In genomic region chr11:18420067-18420466, GRCh38 we compare ENCODE assay signal across 19 cellular contexts. TPM values are rescaled to one million over a fixed set of nuclear protein-coding genes. Genes with fewer than 3 reads are reported as not detected.
A peak's percentile ranks its signal among the peaks of the same experiment; 100 is the strongest.
DNase-seq lines count a peak whose midpoint lies in the region; ATAC-seq, FAIRE-seq and TF ChIP-seq lines count a peak whose summit lies in the region.
"Had no signal": no experiment of that assay in that cellular context is flagged by ENCODE, and none has a peak within 500 bp of the region (broad histone marks: within the 10 kb centered on the region; RNA-seq: fewer than 3 reads in every experiment).

No MANE protein-coding gene starts in this region.

- H3K27ac ChIP-seq in A549 (no peak overlapping the region; a peak in 1 of 6 replicates), endothelial cell of umbilical vein (ENCODE audit: insufficient read depth, low read depth, low read length) (no peak overlapping the region), MM.1S (ENCODE audit: low read length) (no peak overlapping the region)

- peaks cover 10% of the 10 kb centered on the region for H3K4me1 Mint-ChIP-seq in neural crest cell
- H3K4me1 Mint-ChIP-seq in activated naive CD8-positive, alpha-beta T cell treated with anti-CD3 and anti-CD28 coated beads for 36 hours = peaks cover 4% of the 10 kb centered on the region
- H3K4me1 Mint-ChIP-seq: B cell, H9 had no signal

- TF ChIP-seq CTCF in A549 (IDR thresholded peaks at IDR 0.05) (no peak), Loucy (conservative IDR thresholded peaks at IDR 0.05; ENCODE audit: low read length) (no peak), endothelial cell of umbilical vein (IDR thresholded peaks at IDR 0.05; ENCODE audit: extremely low read depth in 1 of 2, insufficient read depth in 1 of 2, low read depth in 1 of 2, low read length in 2 of 2) (no peak), neural crest cell (conservative IDR thresholded peaks at IDR 0.05) (no peak), MM.1S (IDR thresholded peaks at IDR 0.05; ENCODE audit: low read length) (no peak)

- H3K36me3 ChIP-seq in Loucy (ENCODE audit: insufficient read depth, low read length) (no peaks in the 10 kb centered on the region), endothelial cell of umbilical vein (ENCODE audit: control insufficient read depth in 2 of 2, extremely low read depth in 1 of 2, insufficient read depth in 2 of 2, low read length in 2 of 2) (no peaks in the 10 kb centered on the region), MM.1S (replicated peaks; ENCODE audit: insufficient read depth, low read length) (no peaks in the 10 kb centered on the region)

- H3F3A ChIP-seq in Loucy (ENCODE audit: low read depth) = no peaks in the 10 kb centered on the region
- H3F3A ChIP-seq in MM.1S (ENCODE audit: insufficient read depth, low read length) = no peaks in the 10 kb centered on the region

- intact Hi-C loops in endothelial cell of umbilical vein (cut with micrococcal nuclease) = no loop called here

- H3K79me2 ChIP-seq in Loucy (ENCODE audit: insufficient read depth, low read length) (no peaks in the 10 kb centered on the region), endothelial cell of umbilical vein (ENCODE audit: control insufficient read depth, insufficient read depth, low read length) (no peaks in the 10 kb centered on the region), MM.1S (ENCODE audit: low read length) (no peaks in the 10 kb centered on the region)

- ATAC-seq in A549 (no peak), HG02884 (IDR thresholded peaks at IDR 0.05; ENCODE audit: unreplicated experiment) (no peak)

- H3K9me1 ChIP-seq in endothelial cell of umbilical vein (replicated peaks; ENCODE audit: control insufficient read depth, extremely low read depth, insufficient read depth, low read length) = no peaks in the 10 kb centered on the region

- TF ChIP-seq POLR2A in A549 (IDR thresholded peaks at IDR 0.05; ENCODE audit: low read length) = no peak
- TF ChIP-seq POLR2A in endothelial cell of umbilical vein (IDR thresholded peaks at IDR 0.05; ENCODE audit: low read depth, low read length) = no peak

- H3K27ac Mint-ChIP-seq in neural crest cell (ENCODE audit: unreplicated experiment) = peak overlapping the region; percentile 46
- no peak overlapping the region for H3K27ac Mint-ChIP-seq in activated naive CD8-positive, alpha-beta T cell treated with anti-CD3 and anti-CD28 coated beads for 36 hours
- H3K27ac Mint-ChIP-seq: B cell; CD4-positive, alpha-beta T cell had no signal

- no peak for TF ChIP-seq EP300 in A549 (IDR thresholded peaks at IDR 0.05)

- POLR2A ChIA-PET in A549 (lab: Yijun Ruan, JAX) (no interaction called here), endothelial cell of umbilical vein (lab: Charles Lee) (no interaction called here)

- no TSS peak for BruUV-seq in endothelial cell of umbilical vein (replicated peaks; lab: Mats Ljungman, UMichigan)

- H3K4me3 Mint-ChIP-seq in neural crest cell = no peak overlapping the region
- H3K4me3 Mint-ChIP-seq in activated naive CD8-positive, alpha-beta T cell treated with anti-CD3 and anti-CD28 coated beads for 36 hours = no peak overlapping the region
- H3K4me3 Mint-ChIP-seq: B cell; CD4-positive, alpha-beta T cell; H9 had no signal

- CTCF ChIA-PET in A549 (lab: Yijun Ruan, JAX) (interaction anchor here (0.5 kb wide), 1 partner anchor 144 kb away, joined by 3 read pairs; no protein-coding TSS in a partner anchor), endothelial cell of umbilical vein (lab: Charles Lee) (interaction anchor here (0.7 to 1.3 kb wide), 3 partner anchors 10 to 184 kb away, joined by 3 to 4 read pairs (median 3); no protein-coding TSS in a partner anchor)

- no peaks in the 10 kb centered on the region for H3K9me2 ChIP-seq in Loucy (replicated peaks; ENCODE audit: low read depth, low read length)
- H3K9me2 ChIP-seq in MM.1S (replicated peaks; ENCODE audit: insufficient read depth, low read length) = no peaks in the 10 kb centered on the region

- DNase-seq in A549 (ENCODE audit: low read depth in 1 of 2, low spot score in 1 of 2) (no peak), endothelial cell of umbilical vein (ENCODE audit: low read depth, low spot score) (peak; percentile 30), neural crest cell (ENCODE audit: low read depth, low spot score) (no peak), NOMO-1 treated with dmso at 0.1 percent for 144 hours (lab: John Stamatoyannopoulos, UW; ENCODE audit: unreplicated experiment) (no peak), MM.1S (no peak)
- no peak for DNase-seq in activated naive CD8-positive, alpha-beta T cell treated with anti-CD3 and anti-CD28 coated beads for 36 hours
- DNase-seq: C1 segment of cervical spinal cord; CD4-positive, alpha-beta T cell; DMS153; DMS79 treated with DMSO at 0.1 percent for 48 hours; EL; GOT3; H9 had no signal

- H3K9ac ChIP-seq in Loucy (ENCODE audit: low read depth, low read length, poor library complexity, severe bottlenecking) (no peak overlapping the region), endothelial cell of umbilical vein (replicated peaks; ENCODE audit: extremely low read depth, insufficient read depth, low read length) (no peak overlapping the region), MM.1S (ENCODE audit: low read length) (no peak overlapping the region)

- H3K27me3 Mint-ChIP-seq in neural crest cell (ENCODE audit: low read depth) = no peaks in the 10 kb centered on the region
- H3K27me3 Mint-ChIP-seq in activated naive CD8-positive, alpha-beta T cell treated with anti-CD3 and anti-CD28 coated beads for 36 hours = no peaks in the 10 kb centered on the region
- H3K27me3 Mint-ChIP-seq: CD4-positive, alpha-beta T cell had no signal

- WGBS in A549 (ENCODE audit: missing lambda C conversion rate) = 88% methylated on average over 2 of the region's 2 CpGs

- H2AFZ ChIP-seq in Loucy (ENCODE audit: low read length) = 0 out of 2 replicates have a peak overlapping the region, but pooled peaks have one; percentile 77
- H2AFZ ChIP-seq in endothelial cell of umbilical vein (ENCODE audit: low read depth, low read length) = no peak overlapping the region
- H2AFZ ChIP-seq in MM.1S (ENCODE audit: low read length) = no peak overlapping the region

- FAIRE-seq in A549 (lab: Jason Lieb, UNC) = no peak
- FAIRE-seq in endothelial cell of umbilical vein (lab: Jason Lieb, UNC) = no peak
- FAIRE-seq: G401.6, GM12891 had no signal

- H4K20me1 ChIP-seq in Loucy (ENCODE audit: insufficient read depth, low read length, poor library complexity, severe bottlenecking) (no peaks in the 10 kb centered on the region), endothelial cell of umbilical vein (replicated peaks; ENCODE audit: control insufficient read depth, extremely low read depth, insufficient read depth, low read length) (no peaks in the 10 kb centered on the region), MM.1S (ENCODE audit: insufficient read depth, low read length) (no peaks in the 10 kb centered on the region)

- H3K9me3 Mint-ChIP-seq in neural crest cell = no peaks in the 10 kb centered on the region
- H3K9me3 Mint-ChIP-seq in activated naive CD8-positive, alpha-beta T cell treated with anti-CD3 and anti-CD28 coated beads for 36 hours = no peaks in the 10 kb centered on the region
- H3K9me3 Mint-ChIP-seq: CD4-positive, alpha-beta T cell; H9 had no signal

- no peaks in the 10 kb centered on the region for H3K36me3 Mint-ChIP-seq in neural crest cell (ENCODE audit: low read depth)
- no peaks in the 10 kb centered on the region for H3K36me3 Mint-ChIP-seq in activated naive CD8-positive, alpha-beta T cell treated with anti-CD3 and anti-CD28 coated beads for 36 hours

- TF ChIP-seq RAD21 in A549 (conservative IDR thresholded peaks at IDR 0.05 in 1 of 2, IDR thresholded peaks at IDR 0.05 in 1 of 2) = no peak

- no peak overlapping the region for H3K4me2 ChIP-seq in A549
- H3K4me2 ChIP-seq in Loucy (ENCODE audit: low read depth, low read length, poor library complexity, severe bottlenecking) = no peak overlapping the region
- peak overlapping the region; percentile 22 for H3K4me2 ChIP-seq in endothelial cell of umbilical vein (ENCODE audit: insufficient read depth, low read length)
- no peak overlapping the region for H3K4me2 ChIP-seq in MM.1S (ENCODE audit: low read depth, low read length)

- no peaks in the 10 kb centered on the region for H3K27me3 ChIP-seq in Loucy (ENCODE audit: insufficient read depth, low read length, poor library complexity, severe bottlenecking)
- no peaks in the 10 kb centered on the region for H3K27me3 ChIP-seq in endothelial cell of umbilical vein (ENCODE audit: control insufficient read depth in 2 of 2, insufficient read depth in 2 of 2, low read length in 2 of 2)
- H3K27me3 ChIP-seq in MM.1S (replicated peaks; ENCODE audit: insufficient read depth, low read length) = no peaks in the 10 kb centered on the region

- H3K4me1 ChIP-seq in A549 (no peaks in the 10 kb centered on the region), Loucy (ENCODE audit: insufficient read depth, low read length, poor library complexity, severe bottlenecking) (peaks cover 6% of the 10 kb centered on the region), endothelial cell of umbilical vein (ENCODE audit: control insufficient read depth, extremely low read depth, insufficient read depth, low read length) (peaks cover 3% of the 10 kb centered on the region), MM.1S (ENCODE audit: low read length) (no peaks in the 10 kb centered on the region)

- H3K9me3 ChIP-seq in A549 (no peaks in the 10 kb centered on the region), Loucy (ENCODE audit: insufficient read depth, low read depth, low read length) (no peaks in the 10 kb centered on the region), endothelial cell of umbilical vein (replicated peaks; ENCODE audit: control insufficient read depth, insufficient read depth, low read length) (no peaks in the 10 kb centered on the region), MM.1S (replicated peaks; ENCODE audit: insufficient read depth, low read length) (no peaks in the 10 kb centered on the region)

- dilution Hi-C loops in endothelial cell of umbilical vein (cut with MboI; ENCODE audit: extremely low pct_ligation_motif_present, low sequenced_read_pairs) = no loop called here

- no peak overlapping the region for H3K4me3 ChIP-seq in A549
- no peak overlapping the region for H3K4me3 ChIP-seq in Loucy (ENCODE audit: low read length, poor library complexity, severe bottlenecking)
- H3K4me3 ChIP-seq in endothelial cell of umbilical vein (replicated peaks in 1 of 3; ENCODE audit: insufficient read depth in 1 of 3, low read depth in 1 of 3, low read length in 3 of 3) = no peak overlapping the region
- no peak overlapping the region for H3K4me3 ChIP-seq in MM.1S (ENCODE audit: low read length)

RNA-seq across cellular contexts. Expression of gene LDHC, which starts 7.9 kb away (rescaled TPM):
- polyA plus RNA-seq in A549 (2011; rRNA removed) (0.23 and 0.30 TPM in 2 replicates), A549 (2017; fragmentation: RNase III; extraction: RNeasy Plus Mini Kit Qiagen cat#74134 plus additional on column Dnase treatment) (0.12 to 0.17 TPM (median 0.15 TPM) in 3 replicates), endothelial cell of umbilical vein (not detected in 2 replicates)
- polyA plus RNA-seq in A549 (2012; cell fraction: cytosol; rRNA removed) = 0.05 and 0.09 TPM in 2 replicates
- polyA plus RNA-seq in A549 (2012; cell fraction: nucleus; rRNA removed) = not detected in 2 replicates
- polyA minus RNA-seq in A549 (2011; rRNA and poly(A)+ RNA removed) = 0.29 TPM in 1 of 2 replicates, not detected in the other
- total RNA-seq in endothelial cell of umbilical vein (not detected in 2 replicates), neural crest cell (0.93 and 1.2 TPM in 2 replicates)
- polyA plus RNA-seq in endothelial cell of umbilical vein (2011; cell fraction: cytosol; rRNA removed) = not detected in 2 replicates
- polyA plus RNA-seq in endothelial cell of umbilical vein (2011; cell fraction: nucleus; rRNA removed) = not detected in 2 replicates
- not detected in 2 replicates for polyA plus RNA-seq in endothelial cell of umbilical vein (2012)
- not detected in 2 replicates for polyA minus RNA-seq in endothelial cell of umbilical vein
- polyA minus RNA-seq in endothelial cell of umbilical vein (2011; cell fraction: cytosol; rRNA and poly(A)+ RNA removed) = not detected
- not detected in 2 replicates for polyA minus RNA-seq in endothelial cell of umbilical vein (2011; cell fraction: nucleus; rRNA and poly(A)+ RNA removed)
- total RNA-seq in activated naive CD8-positive, alpha-beta T cell treated with anti-CD3 and anti-CD28 coated beads for 36 hours = not detected
- total RNA-seq: B cell; CD4-positive, alpha-beta T cell had no signal

RNA-seq across cellular contexts. Expression of gene LDHA, which starts 25.7 kb away (rescaled TPM):
- polyA plus RNA-seq in A549 (2011; rRNA removed) (1,975 and 2,571 TPM in 2 replicates), A549 (2017; fragmentation: RNase III; extraction: RNeasy Plus Mini Kit Qiagen cat#74134 plus additional on column Dnase treatment) (4,094 to 4,418 TPM (median 4,099 TPM) in 3 replicates), endothelial cell of umbilical vein (201 and 265 TPM in 2 replicates)
- polyA plus RNA-seq in A549 (2012; cell fraction: cytosol; rRNA removed) = 906 and 930 TPM in 2 replicates
- polyA plus RNA-seq in A549 (2012; cell fraction: nucleus; rRNA removed) = 720 and 982 TPM in 2 replicates
- polyA minus RNA-seq in A549 (2011; rRNA and poly(A)+ RNA removed) = 1,290 and 1,306 TPM in 2 replicates
- total RNA-seq in endothelial cell of umbilical vein (477 and 537 TPM in 2 replicates), neural crest cell (297 and 353 TPM in 2 replicates)
- polyA plus RNA-seq in endothelial cell of umbilical vein (2011; cell fraction: cytosol; rRNA removed) = 327 and 402 TPM in 2 replicates
- 159 and 250 TPM in 2 replicates for polyA plus RNA-seq in endothelial cell of umbilical vein (2011; cell fraction: nucleus; rRNA removed)
- polyA plus RNA-seq in endothelial cell of umbilical vein (2012) = 706 and 1,147 TPM in 2 replicates
- polyA minus RNA-seq in endothelial cell of umbilical vein = 357 and 447 TPM in 2 replicates
- polyA minus RNA-seq in endothelial cell of umbilical vein (2011; cell fraction: cytosol; rRNA and poly(A)+ RNA removed) = 738 TPM
- 81.0 and 105 TPM in 2 replicates for polyA minus RNA-seq in endothelial cell of umbilical vein (2011; cell fraction: nucleus; rRNA and poly(A)+ RNA removed)
- total RNA-seq in activated naive CD8-positive, alpha-beta T cell treated with anti-CD3 and anti-CD28 coated beads for 36 hours = 1,000 to 10,000 TPM; 2,369 to 2,412 TPM

RNA-seq across cellular contexts. Expression of gene LDHAL6A, which starts 35.6 kb away (rescaled TPM):
- polyA plus RNA-seq in A549 (2011; rRNA removed) (not detected in 2 replicates), A549 (2017; fragmentation: RNase III; extraction: RNeasy Plus Mini Kit Qiagen cat#74134 plus additional on column Dnase treatment) (not detected in 3 replicates), endothelial cell of umbilical vein (not detected in 2 replicates)
- polyA plus RNA-seq in A549 (2012; cell fraction: cytosol; rRNA removed) = not detected in 2 replicates
- not detected in 2 replicates for polyA plus RNA-seq in A549 (2012; cell fraction: nucleus; rRNA removed)
- not detected in 2 replicates for polyA minus RNA-seq in A549 (2011; rRNA and poly(A)+ RNA removed)
- total RNA-seq in endothelial cell of umbilical vein (not detected in 2 replicates), neural crest cell (not detected in 2 replicates)
- polyA plus RNA-seq in endothelial cell of umbilical vein (2011; cell fraction: cytosol; rRNA removed) = not detected in 2 replicates
- not detected in 2 replicates for polyA plus RNA-seq in endothelial cell of umbilical vein (2011; cell fraction: nucleus; rRNA removed)
- polyA plus RNA-seq in endothelial cell of umbilical vein (2012) = not detected in 2 replicates
- polyA minus RNA-seq in endothelial cell of umbilical vein = 0.44 TPM in 1 of 2 replicates, not detected in the other
- polyA minus RNA-seq in endothelial cell of umbilical vein (2011; cell fraction: cytosol; rRNA and poly(A)+ RNA removed) = not detected
- polyA minus RNA-seq in endothelial cell of umbilical vein (2011; cell fraction: nucleus; rRNA and poly(A)+ RNA removed) = not detected in 2 replicates
- total RNA-seq in activated naive CD8-positive, alpha-beta T cell treated with anti-CD3 and anti-CD28 coated beads for 36 hours = not detected
- total RNA-seq: A172; CD4-positive, alpha-beta T cell; H9 had no signal
